ENCODE assay signal across 9 cellular contexts in the genomic region with DNA sequence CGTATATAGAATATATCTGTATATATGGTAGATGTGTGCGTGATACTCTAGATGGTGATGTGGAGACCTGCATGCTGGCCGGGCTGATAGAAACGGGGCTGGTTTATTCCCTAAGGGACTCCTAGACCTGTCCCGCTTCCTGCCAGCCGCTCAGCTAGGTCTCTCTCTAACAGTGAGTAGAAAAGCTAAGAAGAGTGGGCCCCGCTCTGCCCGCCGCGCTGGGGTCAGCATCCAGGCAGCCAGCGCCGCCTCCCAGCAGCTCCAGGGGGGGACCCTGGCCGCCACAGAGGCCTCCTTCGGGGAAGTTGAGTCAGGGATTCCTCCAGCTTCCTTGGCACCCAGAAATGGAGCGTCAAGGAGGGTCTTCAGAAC. TPM values are rescaled to one million over a fixed set of nuclear protein-coding genes. Genes with fewer than 3 reads are reported as not detected.
DNase-seq lines count a peak whose midpoint lies in the region; ATAC-seq and TF ChIP-seq lines count a peak whose summit lies in the region.
"Had no signal": no experiment of that assay in that cellular context is flagged by ENCODE, and none has a peak within 500 bp of the region (broad histone marks: within the 10 kb centered on the region; RNA-seq: fewer than 3 reads in every experiment).

No MANE protein-coding gene starts in this region.

- H3K9ac ChIP-seq in muscle layer of colon (ENCODE audit: low read length), result no peak overlapping the region

- DNase-seq in CD4-positive, CD25-positive, alpha-beta regulatory T cell, result no peak
- DNase-seq in adrenal gland, result peak in 1 of 7 donors; percentile 23
- no peak for DNase-seq in activated CD4-positive, alpha-beta memory T cell treated with anti-CD3 and anti-CD28 coated beads for 36 hours
- no peak for DNase-seq in globus pallidus (ENCODE audit: low spot score)
- DNase-seq in NCI-H510A (lab: John Stamatoyannopoulos, UW), result no peak
- DNase-seq in RKO (ENCODE audit: low spot score), result no peak
- DNase-seq: NCI-H1092 had no signal

- H3K27me3 Mint-ChIP-seq in CD4-positive, CD25-positive, alpha-beta regulatory T cell, result peaks cover 3% of the 10 kb centered on the region
- peaks cover 2% of the 10 kb centered on the region for H3K27me3 Mint-ChIP-seq in activated CD4-positive, alpha-beta memory T cell treated with anti-CD3 and anti-CD28 coated beads for 36 hours

- H3K4me3 ChIP-seq in CD4-positive, CD25-positive, alpha-beta regulatory T cell (ENCODE audit: low read depth, low read length), result no peak overlapping the region
- H3K4me3 ChIP-seq in adrenal gland, result no peak overlapping the region
- H3K4me3 ChIP-seq in muscle layer of colon (ENCODE audit: low read depth in 1 of 2, low read length in 2 of 2), result no peak overlapping the region

- no peak for TF ChIP-seq CTCF in adrenal gland (IDR thresholded peaks at IDR 0.05)

- POLR2A ChIA-PET in activated CD4-positive, alpha-beta memory T cell treated with anti-CD3 and anti-CD28 coated beads for 36 hours (lab: Charles Lee), result interaction anchor here (0.6 to 0.7 kb wide), 2 partner anchors 14 to 143 kb away, joined by 3 read pairs; no protein-coding TSS in a partner anchor

- H3K9me3 Mint-ChIP-seq in CD4-positive, CD25-positive, alpha-beta regulatory T cell, result peaks cover 0 to 3% (median 0%) of the 10 kb centered on the region in 7 donors
- no peaks in the 10 kb centered on the region for H3K9me3 Mint-ChIP-seq in activated CD4-positive, alpha-beta memory T cell treated with anti-CD3 and anti-CD28 coated beads for 36 hours

- intact Hi-C loops in adrenal gland (cut with DNase I), result loop anchor here in 1 of 2 donors (10.0 kb wide), 2 partner anchors 57 to 97 kb away; partner anchors contain the start of gene ST6GALNAC2
- intact Hi-C loops in activated CD4-positive, alpha-beta memory T cell treated with anti-CD3 and anti-CD28 coated beads for 36 hours (cut with micrococcal nuclease), result no loop called here

- ATAC-seq in CD4-positive, CD25-positive, alpha-beta regulatory T cell (ENCODE audit: low read depth in 2 of 2), result peak; percentile 4 to 9
- ATAC-seq in HG02610 (IDR thresholded peaks at IDR 0.05; ENCODE audit: unreplicated experiment), result peak; percentile 27

- 54 to 80% (median 69%) methylated on average over 5 to 15 of the region's 15 CpGs for WGBS in adrenal gland, 4 donors

- H3K4me1 ChIP-seq in CD4-positive, CD25-positive, alpha-beta regulatory T cell (ENCODE audit: control insufficient read depth, insufficient read depth, low read length, poor library complexity, severe bottlenecking), result peaks cover 23% of the 10 kb centered on the region
- H3K4me1 ChIP-seq in adrenal gland (replicated peaks in 1 of 2), result peaks cover 24 to 58% of the 10 kb centered on the region in 2 donors
- peaks cover 43% of the 10 kb centered on the region for H3K4me1 ChIP-seq in muscle layer of colon (ENCODE audit: insufficient read depth, low read length)

- TF ChIP-seq POLR2A in adrenal gland (IDR thresholded peaks at IDR 0.05), result no peak

- H3K36me3 ChIP-seq in CD4-positive, CD25-positive, alpha-beta regulatory T cell (ENCODE audit: control insufficient read depth, insufficient read depth, low read length), result no peaks in the 10 kb centered on the region
- H3K36me3 ChIP-seq in adrenal gland (replicated peaks in 1 of 2) (no peaks in the 10 kb centered on the region), muscle layer of colon (ENCODE audit: insufficient read depth, low read length) (no peaks in the 10 kb centered on the region)

- H3K27me3 ChIP-seq in CD4-positive, CD25-positive, alpha-beta regulatory T cell (ENCODE audit: control insufficient read depth, insufficient read depth, low read length), result no peaks in the 10 kb centered on the region
- H3K27me3 ChIP-seq in adrenal gland (no peaks in the 10 kb centered on the region), muscle layer of colon (ENCODE audit: control insufficient read depth in 1 of 2, insufficient read depth in 2 of 2, low read length in 2 of 2) (peaks cover 0 to 10% of the 10 kb centered on the region in 2 donors)

- no peaks in the 10 kb centered on the region for H3K9me3 ChIP-seq in CD4-positive, CD25-positive, alpha-beta regulatory T cell (ENCODE audit: control insufficient read depth in 2 of 2, low read length in 2 of 2)
- no peaks in the 10 kb centered on the region for H3K9me3 ChIP-seq in adrenal gland (replicated peaks in 1 of 3)
- no peaks in the 10 kb centered on the region for H3K9me3 ChIP-seq in muscle layer of colon (ENCODE audit: low read length)

- peak overlapping the region; percentile 33 for H3K27ac ChIP-seq in CD4-positive, CD25-positive, alpha-beta regulatory T cell (ENCODE audit: insufficient read depth, low read length, poor library complexity, severe bottlenecking)
- H3K27ac ChIP-seq in adrenal gland (peak overlapping the region in 4 of 5 donors; percentile 62 to 91 (median 78)), muscle layer of colon (ENCODE audit: low read depth, low read length) (peak overlapping the region; percentile 14)

- CTCF ChIA-PET in activated CD4-positive, alpha-beta memory T cell treated with anti-CD3 and anti-CD28 coated beads for 36 hours (lab: Charles Lee), result interaction anchor here (0.8 to 1.9 kb wide), 5 partner anchors 19 to 98 kb away, joined by 3 to 12 read pairs (median 5); no protein-coding TSS in a partner anchor

- H3K4me3 Mint-ChIP-seq in CD4-positive, CD25-positive, alpha-beta regulatory T cell, result peak overlapping the region in 3 of 4 donors; percentile 24 to 75 (median 70)
- no peak overlapping the region for H3K4me3 Mint-ChIP-seq in activated CD4-positive, alpha-beta memory T cell treated with anti-CD3 and anti-CD28 coated beads for 36 hours

- H3K36me3 Mint-ChIP-seq in CD4-positive, CD25-positive, alpha-beta regulatory T cell, result no peaks in the 10 kb centered on the region
- no peaks in the 10 kb centered on the region for H3K36me3 Mint-ChIP-seq in activated CD4-positive, alpha-beta memory T cell treated with anti-CD3 and anti-CD28 coated beads for 36 hours

- peak overlapping the region; percentile 74 to 93 (median 92) for H3K27ac Mint-ChIP-seq in CD4-positive, CD25-positive, alpha-beta regulatory T cell
- H3K27ac Mint-ChIP-seq in activated CD4-positive, alpha-beta memory T cell treated with anti-CD3 and anti-CD28 coated beads for 36 hours, result no peak overlapping the region

- H3K4me1 Mint-ChIP-seq in CD4-positive, CD25-positive, alpha-beta regulatory T cell, result peaks cover 0 to 42% (median 9%) of the 10 kb centered on the region in 4 donors
- peaks cover 16% of the 10 kb centered on the region for H3K4me1 Mint-ChIP-seq in activated CD4-positive, alpha-beta memory T cell treated with anti-CD3 and anti-CD28 coated beads for 36 hours (ENCODE audit: low read depth)

RNA-seq across cellular contexts. Expression of gene CYGB, which starts 9.4 kb away (rescaled TPM):
- not detected for total RNA-seq in CD4-positive, CD25-positive, alpha-beta regulatory T cell
- not detected for polyA plus RNA-seq in CD4-positive, CD25-positive, alpha-beta regulatory T cell
- total RNA-seq in adrenal gland, result 10 to 100 TPM in 7 of 8 donors, 1 to 10 TPM in 1; 9.5 to 18.1 (median 14.3) TPM
- 10 to 100 TPM in 2 of 3 donors, 1 to 10 TPM in 1; 7.8 to 38.3 (median 32.1) TPM for polyA plus RNA-seq in adrenal gland
- total RNA-seq in activated CD4-positive, alpha-beta memory T cell treated with anti-CD3 and anti-CD28 coated beads for 36 hours, result not detected

RNA-seq across cellular contexts. Expression of gene PRCD, which starts 11.7 kb away (rescaled TPM):
- not detected for total RNA-seq in CD4-positive, CD25-positive, alpha-beta regulatory T cell
- under 1 TPM in 1 of 4 donors, not detected in 3; 0.52 TPM for polyA plus RNA-seq in CD4-positive, CD25-positive, alpha-beta regulatory T cell
- 1 to 10 TPM in 6 of 8 donors, not detected in 2; 1.5 to 5.7 (median 2.8) TPM for total RNA-seq in adrenal gland
- 10 to 100 TPM in 2 of 3 donors, 1 to 10 TPM in 1; 4.5 to 37.2 (median 14.3) TPM for polyA plus RNA-seq in adrenal gland
- total RNA-seq in activated CD4-positive, alpha-beta memory T cell treated with anti-CD3 and anti-CD28 coated beads for 36 hours, result not detected

RNA-seq across cellular contexts. Expression of gene RHBDF2, which starts 26.9 kb away (rescaled TPM):
- 23.8 TPM for total RNA-seq in CD4-positive, CD25-positive, alpha-beta regulatory T cell
- polyA plus RNA-seq in CD4-positive, CD25-positive, alpha-beta regulatory T cell, result 1 to 10 TPM; 2.5 to 4.5 (median 3.5) TPM
- 100 to 1,000 TPM in 1 of 8 donors, 10 to 100 TPM in 7; 12.3 to 156 (median 43.8) TPM for total RNA-seq in adrenal gland
- 10 to 100 TPM in 2 of 3 donors, 1 to 10 TPM in 1; 4.9 to 39.3 (median 19.1) TPM for polyA plus RNA-seq in adrenal gland
- total RNA-seq in activated CD4-positive, alpha-beta memory T cell treated with anti-CD3 and anti-CD28 coated beads for 36 hours, result 10 to 100 TPM; 28.9 to 30.0 TPM

RNA-seq across cellular contexts. Expression of gene ST6GALNAC2, which starts 57.5 kb away (rescaled TPM):
- 0.39 TPM for total RNA-seq in CD4-positive, CD25-positive, alpha-beta regulatory T cell
- polyA plus RNA-seq in CD4-positive, CD25-positive, alpha-beta regulatory T cell, result under 1 TPM in 2 of 4 donors, not detected in 2; 0.08 to 0.13 TPM
- total RNA-seq in adrenal gland, result 10 to 100 TPM in 2 of 8 donors, 1 to 10 TPM in 6; 4.5 to 37.8 (median 6.4) TPM
- 1 to 10 TPM; 3.4 to 4.3 (median 3.8) TPM for polyA plus RNA-seq in adrenal gland
- total RNA-seq in activated CD4-positive, alpha-beta memory T cell treated with anti-CD3 and anti-CD28 coated beads for 36 hours, result under 1 TPM; 0.19 to 0.51 TPM

Comparison
In these comparisons a context has a peak if more than half of its experiments do, and no peak if none do; other contexts are left out.
1. H3K27ac ChIP-seq: peak in every context shown above with its lines; median percentile 78 in adrenal gland; 33 in CD4-positive, CD25-positive, alpha-beta regulatory T cell; 14 in muscle layer of colon.
2. RNA of gene CYGB, which starts 9.4 kb away (total RNA-seq): 9.5 to 18.1 TPM in adrenal gland; not detected in activated CD4-positive, alpha-beta memory T cell treated with anti-CD3 and anti-CD28 coated beads for 36 hours and not detected in CD4-positive, CD25-positive, alpha-beta regulatory T cell (single experiment); every median in the first group is over 4 times any median in the second.